In the genomic region with DNA sequence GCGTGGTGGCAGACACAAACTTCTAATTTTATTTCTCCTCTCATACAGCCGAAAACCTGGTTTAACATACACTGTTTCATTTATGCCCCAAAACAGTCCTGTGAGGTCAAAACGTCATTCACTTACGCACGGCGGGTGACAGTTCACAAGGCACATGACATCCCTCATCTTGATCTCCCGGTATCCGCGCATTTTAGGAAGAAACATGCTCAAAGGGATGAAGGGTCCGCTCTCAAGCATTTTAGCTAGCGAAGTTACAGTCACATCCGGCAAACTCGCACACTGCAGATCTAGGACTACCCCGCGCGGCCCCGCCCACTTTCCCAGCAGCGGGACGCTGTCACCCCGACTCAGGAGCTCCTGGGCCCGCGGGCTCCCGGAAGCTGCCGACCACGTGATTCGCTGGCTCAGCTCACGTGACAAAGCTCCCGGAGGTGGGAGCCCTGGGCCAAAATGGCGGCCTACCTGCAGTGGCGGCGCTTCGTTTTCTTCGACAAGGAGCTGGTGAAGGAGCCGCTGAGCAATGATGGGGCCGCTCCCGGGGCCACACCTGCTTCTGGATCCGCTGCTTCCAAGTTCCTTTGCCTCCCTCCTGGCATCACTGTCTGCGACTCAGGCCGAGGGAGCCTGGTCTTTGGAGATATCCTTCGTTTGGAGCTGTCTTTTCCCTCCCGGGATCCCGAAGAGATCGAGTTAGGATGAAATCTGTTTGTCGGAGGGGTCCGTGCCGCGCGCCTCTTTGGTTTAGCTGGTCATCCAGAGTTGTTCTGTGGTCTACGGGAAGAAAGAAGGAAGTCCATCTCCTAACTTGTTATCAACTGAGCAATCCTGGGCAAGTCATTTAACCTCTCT, we compare ENCODE assay signal across 7 cellular contexts. TPM values are rescaled to one million over a fixed set of nuclear protein-coding genes. Genes with fewer than 3 reads are reported as not detected.
DNase-seq lines count a peak whose midpoint lies in the region; ATAC-seq and TF ChIP-seq lines count a peak whose summit lies in the region.

TSS of gene VPS11 (plus strand) at position 448 of the 852 bp plus-strand sequence. CDS start at position 454, 6 bp downstream.

- ATAC-seq in GM18505 (IDR thresholded peaks at IDR 0.05; ENCODE audit: unreplicated experiment) (peak; percentile 90), HG02970 (IDR thresholded peaks at IDR 0.05; ENCODE audit: low FRiP score, unreplicated experiment) (peak; percentile 93)

- in situ Hi-C loops in astrocyte of the cerebellum (cut with HindIII; ENCODE audit: low sequenced_read_pairs), result no loop called here

- no peak for TF ChIP-seq CTCF in astrocyte of the cerebellum (IDR thresholded peaks at IDR 0.05; ENCODE audit: low read depth, low read length, missing control alignments)

- peak; percentile 91 for TF ChIP-seq POLR2A in GM18505 (IDR thresholded peaks at IDR 0.05; ENCODE audit: borderline replicate concordance, extremely low read depth, insufficient read depth, insufficient read length)

- DNase-seq in NCI-H2029 treated with DMSO at 0.1 percent for 48 hours (lab: John Stamatoyannopoulos, UW) (peak; percentile 73), T-helper 9 cell (peak; percentile 98), astrocyte of the cerebellum (ENCODE audit: low read depth) (peak; percentile 89), hepatic stellate cell (ENCODE audit: low spot score) (peak; percentile 99), renal cortical epithelial cell (ENCODE audit: low read depth) (peak; percentile 87)

- peak within 1 kb of the TSS; percentile 100 for H3K4me3 ChIP-seq in astrocyte of the cerebellum (ENCODE audit: low read depth, low read length)

RNA-seq across cellular contexts. Expression of gene VPS11, which starts in this region (rescaled TPM):
- 15.8 and 29.3 TPM in 2 replicates for total RNA-seq in renal cortical epithelial cell

Comparison
In these comparisons a context has a peak if more than half of its experiments do, and no peak if none do; other contexts are left out.
1. Peak in every context shown above with its lines: DNase-seq, ATAC-seq and H3K4me3 ChIP-seq.